In the genomic region with DNA sequence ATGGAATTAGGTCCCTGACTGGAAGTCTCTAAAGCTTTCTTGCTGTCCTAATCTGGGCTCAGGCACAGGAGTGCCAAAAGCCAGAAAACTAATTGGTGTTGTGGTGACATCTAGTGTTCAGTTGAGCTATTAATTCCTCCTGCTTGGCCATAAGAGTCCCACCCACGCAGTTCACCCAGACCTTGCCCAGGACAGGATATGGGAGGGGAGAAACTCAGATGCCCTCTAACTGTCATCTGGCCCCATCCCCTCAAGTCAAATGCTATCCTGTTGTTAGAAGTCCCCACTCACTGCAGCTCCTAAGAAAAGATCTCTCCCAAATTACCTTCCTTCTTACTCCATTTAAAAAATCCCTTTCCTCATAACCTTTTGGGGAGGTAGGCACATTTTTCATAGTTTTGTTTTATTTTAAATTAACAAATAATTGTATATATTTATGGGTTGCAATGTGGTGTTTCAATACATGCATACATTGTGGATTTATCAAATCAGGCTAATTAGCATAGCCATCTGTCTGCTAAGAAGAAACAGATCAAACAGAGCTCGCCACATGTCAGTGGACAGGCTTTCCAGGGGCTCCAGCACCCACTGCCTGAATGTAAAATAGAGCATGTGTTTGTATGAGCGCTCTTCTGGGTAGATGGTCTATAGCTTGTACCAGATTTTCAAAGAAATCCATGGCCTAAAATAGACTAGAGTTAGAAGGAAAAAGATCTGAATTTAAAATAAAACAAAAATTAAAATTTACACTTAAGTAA, we compare ENCODE assay signal across 9 cellular contexts.
DNase-seq lines count a peak whose midpoint lies in the region; ATAC-seq and TF ChIP-seq lines count a peak whose summit lies in the region.
"Had no signal": no experiment of that assay in that cellular context is flagged by ENCODE, and none has a peak within 500 bp of the region (broad histone marks: within the 10 kb centered on the region; RNA-seq: fewer than 3 reads in every experiment).

No MANE protein-coding gene starts in this region.

- WGBS in testis, 2 donors = 62 to 70% methylated on average over 3 of the region's 3 CpGs

- H3K27ac Mint-ChIP-seq in WTC11 (no peak overlapping the region), endothelial cell (ENCODE audit: unreplicated experiment) (peak overlapping the region; percentile 2)

- no peaks in the 10 kb centered on the region for H3K9me3 Mint-ChIP-seq in WTC11
- H3K9me3 Mint-ChIP-seq in endothelial cell (ENCODE audit: unreplicated experiment) = no peaks in the 10 kb centered on the region

- H3K36me3 ChIP-seq in testis (ENCODE audit: low read depth, missing control alignments) = no peaks in the 10 kb centered on the region

- no peaks in the 10 kb centered on the region for H3K27me3 ChIP-seq in testis

- CTCF ChIA-PET in WTC11 (lab: Charles Lee) = interaction anchor here (0.5 to 1.6 kb wide), 27 partner anchors 9 to 406 kb away, joined by 3 to 42 read pairs (median 4); partner anchors contain the start of genes CCDC146 and FGL2

- no peaks in the 10 kb centered on the region for H3K36me3 Mint-ChIP-seq in WTC11
- H3K36me3 Mint-ChIP-seq in endothelial cell (ENCODE audit: low read depth, unreplicated experiment) = no peaks in the 10 kb centered on the region

- peak; percentile 95 for DNase-seq in DMS 273 treated with DMSO at 0.1 percent for 48 hours (lab: John Stamatoyannopoulos, UW)
- peak; percentile 66 for DNase-seq in NCI-H226
- DNase-seq in WTC11 (ENCODE audit: low spot score) = peak; percentile 29
- peak; percentile 62 for DNase-seq in endothelial cell (ENCODE audit: low spot score)
- peak; percentile 64 for DNase-seq in mucosa of gallbladder (ENCODE audit: low spot score)
- peak; percentile 78 for DNase-seq in testis

- H3K9me3 ChIP-seq in testis = no peaks in the 10 kb centered on the region

- POLR2A ChIA-PET in WTC11 (lab: Charles Lee) = no interaction called here

- no peak overlapping the region for H3K4me3 Mint-ChIP-seq in WTC11
- no peak overlapping the region for H3K4me3 Mint-ChIP-seq in endothelial cell (ENCODE audit: unreplicated experiment)

- no peak overlapping the region for H3K27ac ChIP-seq in testis
- H3K27ac ChIP-seq: epithelial cell of prostate had no signal

- no peak for TF ChIP-seq POLR2A in testis (IDR thresholded peaks at IDR 0.05)

- H3K4me3 ChIP-seq in testis = no peak overlapping the region

- H3K4me1 ChIP-seq in testis = peaks cover 17% of the 10 kb centered on the region

- intact Hi-C loops in testis (cut with DNase I; ENCODE audit: low total_unique reads) = no loop called here

- no peaks in the 10 kb centered on the region for H3K27me3 Mint-ChIP-seq in WTC11 (ENCODE audit: low read depth)
- H3K27me3 Mint-ChIP-seq in endothelial cell (ENCODE audit: unreplicated experiment) = peaks cover 2% of the 10 kb centered on the region

- TF ChIP-seq CTCF in WTC11 (IDR thresholded peaks at IDR 0.05) (no peak), endothelial cell (IDR thresholded peaks at IDR 0.05; ENCODE audit: unreplicated experiment) (peak; percentile 45), testis (IDR thresholded peaks at IDR 0.05) (peak; percentile 44 to 69 (median 65))

- ATAC-seq in GM19397 (IDR thresholded peaks at IDR 0.05; ENCODE audit: unreplicated experiment) (peak; percentile 78), HG03432 (IDR thresholded peaks at IDR 0.05; ENCODE audit: unreplicated experiment) (peak; percentile 75), WTC11 (peak; percentile 98)

- peaks cover 8% of the 10 kb centered on the region for H3K4me1 Mint-ChIP-seq in WTC11
- peaks cover 33% of the 10 kb centered on the region for H3K4me1 Mint-ChIP-seq in endothelial cell (ENCODE audit: unreplicated experiment)

TF ChIP-seq in WTC11, 78 proteins besides CTCF, POLR2A, EP300 and RAD21 (continues in another document):
- TF ChIP-seq E2F4 (CRISPR knock-in tag; IDR thresholded peaks at IDR 0.05; ENCODE audit: borderline replicate concordance, low read depth) (no peak), JAZF1 (CRISPR knock-in tag; IDR thresholded peaks at IDR 0.05) (no peak), RORB (CRISPR knock-in tag; IDR thresholded peaks at IDR 0.05) (no peak), ZNF219 (CRISPR knock-in tag; IDR thresholded peaks at IDR 0.05; ENCODE audit: borderline replicate concordance) (no peak), ZNF671 (CRISPR knock-in tag; IDR thresholded peaks at IDR 0.05) (no peak), ESRRA (CRISPR knock-in tag; IDR thresholded peaks at IDR 0.05; ENCODE audit: borderline replicate concordance) (no peak), ZNF232 (CRISPR knock-in tag; IDR thresholded peaks at IDR 0.05) (no peak), TP53 (CRISPR knock-in tag; IDR thresholded peaks at IDR 0.05) (no peak), MLX (CRISPR knock-in tag; IDR thresholded peaks at IDR 0.05) (no peak), NR3C1 (CRISPR knock-in tag; conservative IDR thresholded peaks at IDR 0.05; ENCODE audit: low read depth) (no peak)
- TF ChIP-seq, protein P1, sequence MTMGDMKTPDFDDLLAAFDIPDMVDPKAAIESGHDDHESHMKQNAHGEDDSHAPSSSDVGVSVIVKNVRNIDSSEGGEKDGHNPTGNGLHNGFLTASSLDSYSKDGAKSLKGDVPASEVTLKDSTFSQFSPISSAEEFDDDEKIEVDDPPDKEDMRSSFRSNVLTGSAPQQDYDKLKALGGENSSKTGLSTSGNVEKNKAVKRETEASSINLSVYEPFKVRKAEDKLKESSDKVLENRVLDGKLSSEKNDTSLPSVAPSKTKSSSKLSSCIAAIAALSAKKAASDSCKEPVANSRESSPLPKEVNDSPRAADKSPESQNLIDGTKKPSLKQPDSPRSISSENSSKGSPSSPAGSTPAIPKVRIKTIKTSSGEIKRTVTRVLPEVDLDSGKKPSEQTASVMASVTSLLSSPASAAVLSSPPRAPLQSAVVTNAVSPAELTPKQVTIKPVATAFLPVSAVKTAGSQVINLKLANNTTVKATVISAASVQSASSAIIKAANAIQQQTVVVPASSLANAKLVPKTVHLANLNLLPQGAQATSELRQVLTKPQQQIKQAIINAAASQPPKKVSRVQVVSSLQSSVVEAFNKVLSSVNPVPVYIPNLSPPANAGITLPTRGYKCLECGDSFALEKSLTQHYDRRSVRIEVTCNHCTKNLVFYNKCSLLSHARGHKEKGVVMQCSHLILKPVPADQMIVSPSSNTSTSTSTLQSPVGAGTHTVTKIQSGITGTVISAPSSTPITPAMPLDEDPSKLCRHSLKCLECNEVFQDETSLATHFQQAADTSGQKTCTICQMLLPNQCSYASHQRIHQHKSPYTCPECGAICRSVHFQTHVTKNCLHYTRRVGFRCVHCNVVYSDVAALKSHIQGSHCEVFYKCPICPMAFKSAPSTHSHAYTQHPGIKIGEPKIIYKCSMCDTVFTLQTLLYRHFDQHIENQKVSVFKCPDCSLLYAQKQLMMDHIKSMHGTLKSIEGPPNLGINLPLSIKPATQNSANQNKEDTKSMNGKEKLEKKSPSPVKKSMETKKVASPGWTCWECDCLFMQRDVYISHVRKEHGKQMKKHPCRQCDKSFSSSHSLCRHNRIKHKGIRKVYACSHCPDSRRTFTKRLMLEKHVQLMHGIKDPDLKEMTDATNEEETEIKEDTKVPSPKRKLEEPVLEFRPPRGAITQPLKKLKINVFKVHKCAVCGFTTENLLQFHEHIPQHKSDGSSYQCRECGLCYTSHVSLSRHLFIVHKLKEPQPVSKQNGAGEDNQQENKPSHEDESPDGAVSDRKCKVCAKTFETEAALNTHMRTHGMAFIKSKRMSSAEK (CRISPR knock-in tag; IDR thresholded peaks at IDR 0.05; ENCODE audit: borderline replicate concordance) = no peak
- TF ChIP-seq, protein P2, sequence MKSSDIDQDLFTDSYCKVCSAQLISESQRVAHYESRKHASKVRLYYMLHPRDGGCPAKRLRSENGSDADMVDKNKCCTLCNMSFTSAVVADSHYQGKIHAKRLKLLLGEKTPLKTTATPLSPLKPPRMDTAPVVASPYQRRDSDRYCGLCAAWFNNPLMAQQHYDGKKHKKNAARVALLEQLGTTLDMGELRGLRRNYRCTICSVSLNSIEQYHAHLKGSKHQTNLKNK (CRISPR knock-in tag; IDR thresholded peaks at IDR 0.05) = no peak
- TF ChIP-seq, protein P3, sequence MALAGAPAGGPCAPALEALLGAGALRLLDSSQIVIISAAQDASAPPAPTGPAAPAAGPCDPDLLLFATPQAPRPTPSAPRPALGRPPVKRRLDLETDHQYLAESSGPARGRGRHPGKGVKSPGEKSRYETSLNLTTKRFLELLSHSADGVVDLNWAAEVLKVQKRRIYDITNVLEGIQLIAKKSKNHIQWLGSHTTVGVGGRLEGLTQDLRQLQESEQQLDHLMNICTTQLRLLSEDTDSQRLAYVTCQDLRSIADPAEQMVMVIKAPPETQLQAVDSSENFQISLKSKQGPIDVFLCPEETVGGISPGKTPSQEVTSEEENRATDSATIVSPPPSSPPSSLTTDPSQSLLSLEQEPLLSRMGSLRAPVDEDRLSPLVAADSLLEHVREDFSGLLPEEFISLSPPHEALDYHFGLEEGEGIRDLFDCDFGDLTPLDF (CRISPR knock-in tag; IDR thresholded peaks at IDR 0.05) = no peak

Comparison
In these comparisons a context has a peak if more than half of its experiments do, and no peak if none do; other contexts are left out.
1. DNase-seq: peak in every context shown above with its lines; median percentile 95 in DMS 273 treated with DMSO at 0.1 percent for 48 hours; 78 in testis; 66 in NCI-H226; 64 in mucosa of gallbladder; 62 in endothelial cell; 29 in WTC11.